ENCODE assay signal across 11 cellular contexts in genomic region chr3:127670761-127671522, GRCh38. TPM values are rescaled to one million over a fixed set of nuclear protein-coding genes. Genes with fewer than 3 reads are reported as not detected.
DNase-seq lines count a peak whose midpoint lies in the region; ATAC-seq, FAIRE-seq and TF ChIP-seq lines count a peak whose summit lies in the region.
"Had no signal": no experiment of that assay in that cellular context is flagged by ENCODE, and none has a peak within 500 bp of the region (broad histone marks: within the 10 kb centered on the region; RNA-seq: fewer than 3 reads in every experiment).

No MANE protein-coding gene starts in this region.

- H3K79me2 ChIP-seq in astrocyte (ENCODE audit: insufficient read depth, low read length) = no peaks in the 10 kb centered on the region

- no peaks in the 10 kb centered on the region for H3K36me3 ChIP-seq in CD4-positive, alpha-beta memory T cell (ENCODE audit: insufficient read depth, low read length)
- H3K36me3 ChIP-seq in astrocyte (ENCODE audit: insufficient read depth, low read length) (no peaks in the 10 kb centered on the region), BE2C (no peaks in the 10 kb centered on the region; the same call in none of the 2 replicates)

- no peaks in the 10 kb centered on the region for H3K27me3 Mint-ChIP-seq in CD4-positive, alpha-beta memory T cell
- H3K27me3 Mint-ChIP-seq in IgD-negative memory B cell (no peaks in the 10 kb centered on the region), astrocyte (ENCODE audit: low read depth, unreplicated experiment) (peaks cover 16% of the 10 kb centered on the region), nephron progenitor cell (ENCODE audit: low read depth, poor library complexity) (peaks cover 52% of the 10 kb centered on the region)

- no peak overlapping the region for H3K27ac ChIP-seq in CD4-positive, alpha-beta memory T cell (ENCODE audit: low read depth, low read length)
- H3K27ac ChIP-seq in astrocyte (ENCODE audit: low read depth, low read length) = no peak overlapping the region

- H3K4me1 Mint-ChIP-seq in CD4-positive, alpha-beta memory T cell = peaks cover 15 to 33% (median 24%) of the 10 kb centered on the region in 4 donors
- peaks cover 0 to 14% (median 14%) of the 10 kb centered on the region in 3 donors for H3K4me1 Mint-ChIP-seq in IgD-negative memory B cell
- H3K4me1 Mint-ChIP-seq in astrocyte (ENCODE audit: low read depth, unreplicated experiment) = peaks cover 2% of the 10 kb centered on the region
- H3K4me1 Mint-ChIP-seq in nephron progenitor cell = peaks cover 22% of the 10 kb centered on the region

- no peaks in the 10 kb centered on the region for H3K9me3 Mint-ChIP-seq in CD4-positive, alpha-beta memory T cell
- H3K9me3 Mint-ChIP-seq in IgD-negative memory B cell = no peaks in the 10 kb centered on the region
- no peaks in the 10 kb centered on the region for H3K9me3 Mint-ChIP-seq in astrocyte (ENCODE audit: unreplicated experiment)
- H3K9me3 Mint-ChIP-seq in nephron progenitor cell = peaks cover under 1% of the 10 kb centered on the region

- H3K27me3 ChIP-seq in CD4-positive, alpha-beta memory T cell (ENCODE audit: insufficient read depth, low read length) = no peaks in the 10 kb centered on the region
- H3K27me3 ChIP-seq in astrocyte (ENCODE audit: insufficient read depth, low read length) = no peaks in the 10 kb centered on the region
- H3K27me3 ChIP-seq in BE2C = no peaks in the 10 kb centered on the region

- H3K4me3 Mint-ChIP-seq in CD4-positive, alpha-beta memory T cell = peak overlapping the region in 7 of 8 donors; percentile 70 to 94 (median 90)
- H3K4me3 Mint-ChIP-seq in IgD-negative memory B cell (peak overlapping the region in 3 of 4 donors; percentile 87 to 97 (median 88)), astrocyte (ENCODE audit: unreplicated experiment) (peak overlapping the region; percentile 74), nephron progenitor cell (peak overlapping the region; percentile 75)

- FAIRE-seq in astrocyte (lab: Jason Lieb, UNC) = no peak
- FAIRE-seq: TTC549 had no signal

- POLR2A ChIA-PET in CD4-positive, alpha-beta memory T cell (lab: Charles Lee; ENCODE audit: partially characterized antibody) = interaction anchor here (1.2 to 3.3 kb wide), 5 partner anchors 36 to 1195 kb away, joined by 3 to 29 read pairs (median 4); partner anchors contain the start of genes PODXL2, TPRA1 and ZXDC

- H4K20me1 ChIP-seq in astrocyte (ENCODE audit: insufficient read depth, low read length) = no peaks in the 10 kb centered on the region

- no peak overlapping the region for H3K4me2 ChIP-seq in astrocyte (ENCODE audit: low read length)

- ATAC-seq in HG03097 (IDR thresholded peaks at IDR 0.05; ENCODE audit: low FRiP score, unreplicated experiment) (no peak), HG02938 (IDR thresholded peaks at IDR 0.05; ENCODE audit: unreplicated experiment) (no peak)
- ATAC-seq: PC-3 had no signal

- H3K27ac Mint-ChIP-seq in CD4-positive, alpha-beta memory T cell = peak overlapping the region in 5 of 7 donors; percentile 75 to 96 (median 87)
- H3K27ac Mint-ChIP-seq in IgD-negative memory B cell = peak overlapping the region; percentile 32 to 96 (median 87)
- no peak overlapping the region for H3K27ac Mint-ChIP-seq in astrocyte (ENCODE audit: unreplicated experiment)
- peak overlapping the region; percentile 91 for H3K27ac Mint-ChIP-seq in nephron progenitor cell

- H3K4me1 ChIP-seq in CD4-positive, alpha-beta memory T cell (ENCODE audit: insufficient read depth, low read length) = peaks cover 31% of the 10 kb centered on the region
- H3K4me1 ChIP-seq in astrocyte (ENCODE audit: insufficient read depth, low read length) (peaks cover 11% of the 10 kb centered on the region), BE2C (peaks cover 3% of the 10 kb centered on the region; the same call in 1 of the 2 replicates)

- peak overlapping the region in 1 of 2 donors; percentile 68 for H3K4me3 ChIP-seq in CD4-positive, alpha-beta memory T cell (ENCODE audit: low read length in 2 of 2)
- H3K4me3 ChIP-seq in astrocyte (ENCODE audit: insufficient read depth, low read depth, low read length) (no peak overlapping the region), BE2C (ENCODE audit: low read depth, low read length) (no peak overlapping the region)

- TF ChIP-seq CTCF in astrocyte (IDR thresholded peaks at IDR 0.05; ENCODE audit: insufficient read depth, low read depth, low read length) = no peak
- no peak for TF ChIP-seq CTCF in nephron progenitor cell (IDR thresholded peaks at IDR 0.05)
- no peak for TF ChIP-seq CTCF in BE2C (IDR thresholded peaks at IDR 0.05; ENCODE audit: low read depth, low read length)

- DNase-seq in CD4-positive, alpha-beta memory T cell = no peak
- DNase-seq in astrocyte (ENCODE audit: low read depth) (no peak), nephron progenitor cell (no peak), cerebellar nuclear complex (lab: John Stamatoyannopoulos, UW) (no peak), BE2C (no peak)
- DNase-seq: NCI-H1694 treated with DMSO at 0.1 percent for 48 hours, PC-3 had no signal

- intact Hi-C loops in CD4-positive, alpha-beta memory T cell (cut with micrococcal nuclease) = loop anchor here (5.0 to 10.0 kb wide), 3 partner anchors 966 to 1756 kb away; partner anchors contain the start of genes CHCHD6 and ZXDC

- peaks cover 0 to 8% of the 10 kb centered on the region in 2 donors for H3K36me3 Mint-ChIP-seq in CD4-positive, alpha-beta memory T cell
- H3K36me3 Mint-ChIP-seq in IgD-negative memory B cell = peaks cover 9% of the 10 kb centered on the region
- H3K36me3 Mint-ChIP-seq in astrocyte (ENCODE audit: low read depth, unreplicated experiment) = peaks cover 9% of the 10 kb centered on the region
- H3K36me3 Mint-ChIP-seq in nephron progenitor cell (ENCODE audit: low read depth) = peaks cover 2% of the 10 kb centered on the region

- CTCF ChIA-PET in CD4-positive, alpha-beta memory T cell (lab: Charles Lee; ENCODE audit: partially characterized antibody) = interaction anchor here (1.3 to 1.8 kb wide), 2 partner anchors 80 to 96 kb away, joined by 4 to 5 read pairs; partner anchors contain the start of gene TPRA1

- H3K9ac ChIP-seq in astrocyte (ENCODE audit: low read length) = no peak overlapping the region

- no peak overlapping the region for H2AFZ ChIP-seq in astrocyte (ENCODE audit: low read depth, low read length)

- H3K9me3 ChIP-seq in CD4-positive, alpha-beta memory T cell (ENCODE audit: control insufficient read depth in 1 of 2, low read length in 2 of 2) = no peaks in the 10 kb centered on the region
- H3K9me3 ChIP-seq in astrocyte (ENCODE audit: insufficient read depth, low read depth, low read length) = no peaks in the 10 kb centered on the region
- no peaks in the 10 kb centered on the region for H3K9me3 ChIP-seq in BE2C

RNA-seq across cellular contexts. Expression of gene ABTB1, which starts 1.8 kb away (rescaled TPM):
- 100 to 1,000 TPM; 167 to 169 TPM for total RNA-seq in CD4-positive, alpha-beta memory T cell
- 10 to 100 TPM; 66.9 to 72.9 TPM for polyA plus RNA-seq in CD4-positive, alpha-beta memory T cell
- 76.5 TPM for polyA plus RNA-seq in IgD-negative memory B cell
- total RNA-seq in astrocyte = 11.6 and 11.8 TPM in 2 replicates
- 4.2 TPM for polyA plus RNA-seq in BE2C (2012; ENCODE audit: insufficient read depth, insufficient read length, low read depth)

RNA-seq across cellular contexts. Expression of gene PODXL2, which starts 42.0 kb away (rescaled TPM):
- 1 to 10 TPM; 3.3 to 4.2 TPM for total RNA-seq in CD4-positive, alpha-beta memory T cell
- polyA plus RNA-seq in CD4-positive, alpha-beta memory T cell = 1 to 10 TPM; 6.9 to 8.0 TPM
- 9.1 TPM for polyA plus RNA-seq in IgD-negative memory B cell
- total RNA-seq in astrocyte = 14.5 and 15.5 TPM in 2 replicates
- polyA plus RNA-seq in BE2C (2012; ENCODE audit: insufficient read depth, insufficient read length, low read depth) = 145 TPM

Comparison
In these comparisons a context has a peak if more than half of its experiments do, and no peak if none do; other contexts are left out.
1. RNA of gene ABTB1, which starts 1.8 kb away (total RNA-seq): 167 to 169 TPM in CD4-positive, alpha-beta memory T cell; 11.6 to 11.8 TPM in astrocyte; every median in the first group is over 10 times any median in the second.
2. Peak in every context shown above with its lines, with median percentiles within 50 percentile points of each other: H3K4me3 Mint-ChIP-seq.